ENCODE assay signal across 24 cellular contexts in genomic region chr3:54527521-54527920, GRCh38.
"Had no signal": no experiment of that assay in that cellular context is flagged by ENCODE, and none has a peak within 500 bp of the region (broad histone marks: within the 10 kb centered on the region; RNA-seq: fewer than 3 reads in every experiment).

No MANE protein-coding gene starts in this region.

- H3K27me3 ChIP-seq: ascending aorta, neutrophil, ovary, stomach, tibial nerve had no signal

- H3K9me3 ChIP-seq: ascending aorta, neutrophil, ovary, prostate gland had no signal

- H3K4me3 ChIP-seq: ascending aorta, ovary, prostate gland, SK-N-MC, stomach, tibial nerve had no signal

- H3K36me3 ChIP-seq: ascending aorta, neutrophil, ovary, prostate gland, stomach, tibial nerve had no signal

- H3K4me1 ChIP-seq: ascending aorta, prostate gland had no signal

- H3K27ac ChIP-seq: ascending aorta, neutrophil, ovary, prostate gland, SK-N-MC, VCaP had no signal

- DNase-seq: activated CD4-positive, alpha-beta T cell treated with anti-CD3 and anti-CD28 coated beads for 4 hours; activated CD4-positive, alpha-beta T cell treated with anti-CD3 and anti-CD28 coated beads, Interleukin-2, amount 50 U/mL, for 4 hours; activated effector memory CD4-positive, alpha-beta T cell treated with Interleukin-2 at 50 U/mL for 16 hours; activated naive CD4-positive, alpha-beta T cell treated with Interleukin-2 at 50 U/mL for 16 hours; activated naive CD8-positive, alpha-beta T cell treated with anti-CD3 and anti-CD28 coated beads for 36 hours; activated T-cell treated with anti-CD3 and anti-CD28 coated beads for 4 hours; activated T-cell treated with anti-CD3 and anti-CD28 coated beads, Interleukin-2, amount 50 U/mL, for 72 hours; caudate nucleus; cortex of kidney; endodermal cell; left ventricle myocardium superior; naive B cell; nephron progenitor cell; ovary; stimulated activated CD4-positive, alpha-beta T cell treated with anti-CD3 and anti-CD28 coated beads, Interleukin-15, amount 100 ng/mL, for 24 hours; stimulated activated CD4-positive, alpha-beta T cell treated with anti-CD3 and anti-CD28 coated beads, Interleukin-2, amount 100 ng/mL, for 24 hours; stimulated activated naive B cell treated with anti-CD40 and anti-IgM and Interleukin-4, amounts not matched to agents 10 μg/mL and 1 μg/mL and 100 μg/mL, for 72 hours; stomach had no signal

- ATAC-seq: activated T-cell treated with anti-CD3 and anti-CD28 coated beads, Interleukin-2, amount 50 U/mL, for 72 hours; left ventricle myocardium superior; stimulated activated naive B cell treated with anti-CD40 and anti-IgM and Interleukin-4, amounts not matched to agents 10 μg/mL and 1 μg/mL and 100 μg/mL, for 72 hours had no signal
